ENCODE assay signal across 9 cellular contexts in the genomic region with DNA sequence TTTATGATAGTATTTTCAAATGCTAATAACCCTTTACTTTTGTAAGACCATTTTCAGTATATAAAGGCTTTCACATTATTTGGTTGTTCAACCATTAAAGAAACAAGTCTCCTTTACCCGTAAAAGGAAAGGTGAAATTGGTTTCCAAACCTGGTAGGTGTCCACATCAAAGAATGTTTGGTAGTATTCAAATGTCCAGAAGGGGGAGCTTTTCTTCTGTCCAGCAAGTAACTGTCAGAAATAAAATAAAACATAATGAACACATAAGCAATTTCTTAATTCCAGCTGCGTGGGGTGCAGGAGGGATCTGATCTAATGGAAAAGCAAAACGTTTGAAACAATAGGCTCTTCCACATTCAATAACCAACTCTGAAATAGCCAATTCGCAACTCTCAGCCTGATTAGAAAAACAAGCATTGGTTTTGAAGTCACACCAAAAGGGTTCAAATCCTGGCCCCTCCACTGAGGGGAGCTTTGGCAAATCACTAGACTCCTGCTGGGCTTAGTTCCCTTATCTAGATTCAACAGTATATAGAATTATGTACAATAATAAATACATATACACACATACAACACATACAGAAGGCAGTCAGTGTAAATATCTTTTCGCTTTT. TPM values are rescaled to one million over a fixed set of nuclear protein-coding genes. Genes with fewer than 3 reads are reported as not detected.
DNase-seq lines count a peak whose midpoint lies in the region; ATAC-seq, FAIRE-seq and TF ChIP-seq lines count a peak whose summit lies in the region.
"Had no signal": no experiment of that assay in that cellular context is flagged by ENCODE, and none has a peak within 500 bp of the region (broad histone marks: within the 10 kb centered on the region; RNA-seq: fewer than 3 reads in every experiment).

No MANE protein-coding gene starts in this region.

- H3K27me3 Mint-ChIP-seq in nephron progenitor cell (ENCODE audit: low read depth, poor library complexity), result peaks cover 4% of the 10 kb centered on the region
- H3K27me3 Mint-ChIP-seq in activated CD4-positive, alpha-beta memory T cell treated with anti-CD3 and anti-CD28 coated beads, Interleukin-2, amount 10 ng/mL, durations not matched to agents 7 days and 5 days, result no peaks in the 10 kb centered on the region
- H3K27me3 Mint-ChIP-seq: dendritic cell treated with granulocyte-macrophage colony-stimulating factor and Interleukin-4, amounts not matched to agents 40 ng/mL and 50 ng/mL, for 4 days had no signal

- H3K4me3 ChIP-seq in A549 (no peak overlapping the region), GM12865 (ENCODE audit: low read depth, low read length) (no peak overlapping the region)

- no peak overlapping the region for H3K4me2 ChIP-seq in A549

- no peak for TF ChIP-seq EP300 in A549 (IDR thresholded peaks at IDR 0.05)

- TF ChIP-seq POLR2A in A549 (IDR thresholded peaks at IDR 0.05; ENCODE audit: low read length), result no peak

- CTCF ChIA-PET in A549 (lab: Yijun Ruan, JAX), result interaction anchor here (0.6 to 4.2 kb wide), 25 partner anchors 8 to 529 kb away, joined by 3 to 39 read pairs (median 4); partner anchors contain the start of genes IFT25 and LRRC42
- CTCF ChIA-PET in activated CD4-positive, alpha-beta memory T cell treated with anti-CD3 and anti-CD28 coated beads, Interleukin-2, amount 10 ng/mL, durations not matched to agents 7 days and 5 days (lab: Charles Lee), result interaction anchor here (0.7 to 4.6 kb wide), 19 partner anchors 9 to 204 kb away, joined by 3 to 35 read pairs (median 4); partner anchors contain the start of genes IFT25, LRRC42 and YIPF1

- no peaks in the 10 kb centered on the region for H3K4me1 Mint-ChIP-seq in nephron progenitor cell
- H3K4me1 Mint-ChIP-seq in activated CD4-positive, alpha-beta memory T cell treated with anti-CD3 and anti-CD28 coated beads, Interleukin-2, amount 10 ng/mL, durations not matched to agents 7 days and 5 days, result no peaks in the 10 kb centered on the region

- no peak for FAIRE-seq in A549 (lab: Jason Lieb, UNC)

- no peaks in the 10 kb centered on the region for H3K9me3 ChIP-seq in A549

- no peak overlapping the region for H3K27ac Mint-ChIP-seq in nephron progenitor cell
- H3K27ac Mint-ChIP-seq in activated CD4-positive, alpha-beta memory T cell treated with anti-CD3 and anti-CD28 coated beads, Interleukin-2, amount 10 ng/mL, durations not matched to agents 7 days and 5 days, result no peak overlapping the region
- H3K27ac Mint-ChIP-seq: dendritic cell treated with granulocyte-macrophage colony-stimulating factor and Interleukin-4, amounts not matched to agents 40 ng/mL and 50 ng/mL, for 4 days had no signal

- DNase-seq in A549 (ENCODE audit: low read depth in 1 of 2, low spot score in 1 of 2) (peak; percentile 11 to 59), GM12865 (ENCODE audit: low read depth) (peak; percentile 72), NCI-H526 treated with DMSO at 0.1 percent for 48 hours (lab: John Stamatoyannopoulos, UW) (peak; percentile 55), cerebellar cortex (ENCODE audit: low spot score) (peak; percentile 42), nephron progenitor cell (no peak)
- no peak for DNase-seq in activated CD4-positive, alpha-beta memory T cell treated with anti-CD3 and anti-CD28 coated beads, Interleukin-2, amount 10 ng/mL, durations not matched to agents 7 days and 5 days

- H3K9me3 Mint-ChIP-seq in nephron progenitor cell, result peaks cover 9% of the 10 kb centered on the region
- H3K9me3 Mint-ChIP-seq in activated CD4-positive, alpha-beta memory T cell treated with anti-CD3 and anti-CD28 coated beads, Interleukin-2, amount 10 ng/mL, durations not matched to agents 7 days and 5 days, result no peaks in the 10 kb centered on the region

- peak; percentile 55 to 59 for TF ChIP-seq RAD21 in A549 (conservative IDR thresholded peaks at IDR 0.05 in 1 of 2, IDR thresholded peaks at IDR 0.05 in 1 of 2)

- no peak overlapping the region for H3K27ac ChIP-seq in A549

- no peaks in the 10 kb centered on the region for H3K4me1 ChIP-seq in A549

- peak; percentile 72 for TF ChIP-seq CTCF in A549 (IDR thresholded peaks at IDR 0.05)
- TF ChIP-seq CTCF in GM12865 (IDR thresholded peaks at IDR 0.05; ENCODE audit: insufficient read depth, low read depth, low read length, missing control alignments), result peak; percentile 44
- TF ChIP-seq CTCF in nephron progenitor cell (IDR thresholded peaks at IDR 0.05), result peak; percentile 56

- 44% methylated on average over 5 of the region's 5 CpGs for WGBS in A549 (ENCODE audit: missing lambda C conversion rate)

- no peak overlapping the region for H3K4me3 Mint-ChIP-seq in nephron progenitor cell
- H3K4me3 Mint-ChIP-seq in activated CD4-positive, alpha-beta memory T cell treated with anti-CD3 and anti-CD28 coated beads, Interleukin-2, amount 10 ng/mL, durations not matched to agents 7 days and 5 days, result no peak overlapping the region
- H3K4me3 Mint-ChIP-seq: dendritic cell treated with granulocyte-macrophage colony-stimulating factor and Interleukin-4, amounts not matched to agents 40 ng/mL and 50 ng/mL, for 4 days had no signal

- POLR2A ChIA-PET in A549 (lab: Yijun Ruan, JAX), result interaction anchor here (1.9 kb wide), 1 partner anchor 67 kb away, joined by 5 read pairs; the partner anchor contains the start of genes IFT25 and LRRC42
- POLR2A ChIA-PET in activated CD4-positive, alpha-beta memory T cell treated with anti-CD3 and anti-CD28 coated beads, Interleukin-2, amount 10 ng/mL, durations not matched to agents 7 days and 5 days (lab: Charles Lee), result interaction anchor here (1.2 to 1.3 kb wide), 2 partner anchors 9 to 21 kb away, joined by 3 read pairs; no protein-coding TSS in a partner anchor

- peaks cover 58% of the 10 kb centered on the region for H3K36me3 Mint-ChIP-seq in nephron progenitor cell (ENCODE audit: low read depth)
- H3K36me3 Mint-ChIP-seq in activated CD4-positive, alpha-beta memory T cell treated with anti-CD3 and anti-CD28 coated beads, Interleukin-2, amount 10 ng/mL, durations not matched to agents 7 days and 5 days (ENCODE audit: low read depth), result peaks cover 31% of the 10 kb centered on the region

- ATAC-seq in A549 (peak in 1 of 2 experiments; percentile 46; a peak in 1 of 6 replicates), GM21576 (IDR thresholded peaks at IDR 0.05; ENCODE audit: unreplicated experiment) (no peak), HG03097 (IDR thresholded peaks at IDR 0.05; ENCODE audit: low FRiP score, unreplicated experiment) (no peak)

TF ChIP-seq in A549, 52 proteins besides CTCF, POLR2A, EP300 and RAD21:
- peak; percentile 60 for TF ChIP-seq SMC3 (IDR thresholded peaks at IDR 0.05)
- TF ChIP-seq, protein P1, sequence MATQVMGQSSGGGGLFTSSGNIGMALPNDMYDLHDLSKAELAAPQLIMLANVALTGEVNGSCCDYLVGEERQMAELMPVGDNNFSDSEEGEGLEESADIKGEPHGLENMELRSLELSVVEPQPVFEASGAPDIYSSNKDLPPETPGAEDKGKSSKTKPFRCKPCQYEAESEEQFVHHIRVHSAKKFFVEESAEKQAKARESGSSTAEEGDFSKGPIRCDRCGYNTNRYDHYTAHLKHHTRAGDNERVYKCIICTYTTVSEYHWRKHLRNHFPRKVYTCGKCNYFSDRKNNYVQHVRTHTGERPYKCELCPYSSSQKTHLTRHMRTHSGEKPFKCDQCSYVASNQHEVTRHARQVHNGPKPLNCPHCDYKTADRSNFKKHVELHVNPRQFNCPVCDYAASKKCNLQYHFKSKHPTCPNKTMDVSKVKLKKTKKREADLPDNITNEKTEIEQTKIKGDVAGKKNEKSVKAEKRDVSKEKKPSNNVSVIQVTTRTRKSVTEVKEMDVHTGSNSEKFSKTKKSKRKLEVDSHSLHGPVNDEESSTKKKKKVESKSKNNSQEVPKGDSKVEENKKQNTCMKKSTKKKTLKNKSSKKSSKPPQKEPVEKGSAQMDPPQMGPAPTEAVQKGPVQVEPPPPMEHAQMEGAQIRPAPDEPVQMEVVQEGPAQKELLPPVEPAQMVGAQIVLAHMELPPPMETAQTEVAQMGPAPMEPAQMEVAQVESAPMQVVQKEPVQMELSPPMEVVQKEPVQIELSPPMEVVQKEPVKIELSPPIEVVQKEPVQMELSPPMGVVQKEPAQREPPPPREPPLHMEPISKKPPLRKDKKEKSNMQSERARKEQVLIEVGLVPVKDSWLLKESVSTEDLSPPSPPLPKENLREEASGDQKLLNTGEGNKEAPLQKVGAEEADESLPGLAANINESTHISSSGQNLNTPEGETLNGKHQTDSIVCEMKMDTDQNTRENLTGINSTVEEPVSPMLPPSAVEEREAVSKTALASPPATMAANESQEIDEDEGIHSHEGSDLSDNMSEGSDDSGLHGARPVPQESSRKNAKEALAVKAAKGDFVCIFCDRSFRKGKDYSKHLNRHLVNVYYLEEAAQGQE (IDR thresholded peaks at IDR 0.05), result no peak

RNA-seq across cellular contexts. Expression of gene YIPF1, which starts 11.0 kb away (rescaled TPM):
- polyA plus RNA-seq in A549 (2011; rRNA removed) (30.1 and 34.6 TPM in 2 replicates), A549 (2017; fragmentation: RNase III; extraction: RNeasy Plus Mini Kit Qiagen cat#74134 plus additional on column Dnase treatment) (12.7 to 15.4 TPM (median 15.4 TPM) in 3 replicates)
- polyA plus RNA-seq in A549 (2012; cell fraction: cytosol; rRNA removed), result 9.2 and 11.3 TPM in 2 replicates
- polyA plus RNA-seq in A549 (2012; cell fraction: nucleus; rRNA removed), result 6.6 and 9.2 TPM in 2 replicates
- polyA minus RNA-seq in A549 (2011; rRNA and poly(A)+ RNA removed), result 14.3 and 16.6 TPM in 2 replicates
- total RNA-seq in activated CD4-positive, alpha-beta memory T cell treated with anti-CD3 and anti-CD28 coated beads, Interleukin-2, amount 10 ng/mL, durations not matched to agents 7 days and 5 days, result 10 to 100 TPM; 17.8 to 19.7 TPM

RNA-seq across cellular contexts. Expression of gene DIO1, which starts 15.4 kb away (rescaled TPM):
- polyA plus RNA-seq in A549 (2011; rRNA removed), result 0.13 TPM in 1 of 2 replicates, not detected in the other
- polyA plus RNA-seq in A549 (2012; cell fraction: cytosol; rRNA removed), result not detected in 2 replicates
- polyA plus RNA-seq in A549 (2012; cell fraction: nucleus; rRNA removed), result not detected in 2 replicates
- not detected in 3 replicates for polyA plus RNA-seq in A549 (2017; fragmentation: RNase III; extraction: RNeasy Plus Mini Kit Qiagen cat#74134 plus additional on column Dnase treatment)
- polyA minus RNA-seq in A549 (2011; rRNA and poly(A)+ RNA removed), result not detected in 2 replicates
- total RNA-seq in activated CD4-positive, alpha-beta memory T cell treated with anti-CD3 and anti-CD28 coated beads, Interleukin-2, amount 10 ng/mL, durations not matched to agents 7 days and 5 days, result not detected

RNA-seq across cellular contexts. Expression of gene NDC1, which starts 40.5 kb away (rescaled TPM):
- polyA plus RNA-seq in A549 (2011; rRNA removed) (39.1 and 49.5 TPM in 2 replicates), A549 (2017; fragmentation: RNase III; extraction: RNeasy Plus Mini Kit Qiagen cat#74134 plus additional on column Dnase treatment) (25.7 to 27.8 TPM (median 26.4 TPM) in 3 replicates)
- polyA plus RNA-seq in A549 (2012; cell fraction: cytosol; rRNA removed), result 14.7 and 18.7 TPM in 2 replicates
- 9.2 and 12.5 TPM in 2 replicates for polyA plus RNA-seq in A549 (2012; cell fraction: nucleus; rRNA removed)
- polyA minus RNA-seq in A549 (2011; rRNA and poly(A)+ RNA removed), result 63.4 and 64.2 TPM in 2 replicates
- 10 to 100 TPM; 23.2 to 24.7 TPM for total RNA-seq in activated CD4-positive, alpha-beta memory T cell treated with anti-CD3 and anti-CD28 coated beads, Interleukin-2, amount 10 ng/mL, durations not matched to agents 7 days and 5 days

Comparison
In these comparisons a context has a peak if more than half of its experiments do, and no peak if none do; other contexts are left out.
1. DNase-seq: peak in A549 (2 of 2), GM12865 (single experiment), NCI-H526 treated with DMSO at 0.1 percent for 48 hours (single experiment) and cerebellar cortex (single experiment); none in nephron progenitor cell (single experiment) and activated CD4-positive, alpha-beta memory T cell treated with anti-CD3 and anti-CD28 coated beads, Interleukin-2, amount 10 ng/mL, durations not matched to agents 7 days and 5 days (single experiment).
2. Peak in every context shown above with its lines, with median percentiles within 50 percentile points of each other: CTCF ChIP-seq.